ENCODE assay signal across 8 cellular contexts in the genomic region with DNA sequence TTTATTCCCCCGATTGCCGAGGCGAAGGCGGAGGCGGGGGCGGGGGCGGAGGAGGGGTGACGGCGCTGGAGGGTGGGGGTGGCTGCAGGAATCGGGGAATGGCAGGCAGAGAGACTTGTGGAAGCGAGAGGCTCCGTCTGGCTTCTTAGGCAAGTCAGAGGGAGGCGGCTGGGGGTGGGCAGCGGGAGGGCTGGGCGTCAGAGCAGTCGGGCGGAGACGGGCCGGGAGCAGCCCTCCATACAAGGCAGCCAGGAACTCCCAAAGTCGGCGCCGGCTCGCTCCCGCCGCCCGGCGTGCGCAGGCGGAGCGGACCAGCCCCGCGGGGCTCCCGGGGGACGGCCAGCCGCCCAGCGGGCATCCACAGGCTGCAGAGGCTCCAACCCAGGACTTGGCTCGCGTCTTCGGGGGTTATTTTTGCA. TPM values are rescaled to one million over a fixed set of nuclear protein-coding genes. Genes with fewer than 3 reads are reported as not detected.
DNase-seq lines count a peak whose midpoint lies in the region; ATAC-seq and TF ChIP-seq lines count a peak whose summit lies in the region.

No MANE protein-coding gene starts in this region.

- TF ChIP-seq CTCF in GM10266 (IDR thresholded peaks at IDR 0.05; ENCODE audit: control insufficient read depth, insufficient read depth, low read depth, missing control alignments) (no peak), NB4 (IDR thresholded peaks at IDR 0.05; ENCODE audit: low read depth, low read length) (no peak), mesothelial cell of epicardium (IDR thresholded peaks at IDR 0.05; ENCODE audit: unreplicated experiment) (no peak), thyroid gland (IDR thresholded peaks at IDR 0.05) (peak in 2 of 6 experiments; percentile 28 to 30)

- intact Hi-C loops in thyroid gland (cut with DNase I): no loop called here

- no peaks in the 10 kb centered on the region for H3K9me3 ChIP-seq in thyroid gland

- ATAC-seq in esophagus mucosa (peak; percentile 79), GM21515 (IDR thresholded peaks at IDR 0.05; ENCODE audit: unreplicated experiment) (no peak)

- H3K4me1 ChIP-seq in thyroid gland: peaks cover 4 to 7% of the 10 kb centered on the region in 2 donors

- peak overlapping the region; percentile 93 for H3K27ac Mint-ChIP-seq in mesothelial cell of epicardium

- WGBS in thyroid gland, 2 donors: 0 to 3% methylated on average over 11 to 26 of the region's 39 CpGs

- H3K4me1 Mint-ChIP-seq in mesothelial cell of epicardium: peaks cover 26% of the 10 kb centered on the region

- H3K36me3 Mint-ChIP-seq in mesothelial cell of epicardium: no peaks in the 10 kb centered on the region

- TF ChIP-seq POLR2A in NB4 (IDR thresholded peaks at IDR 0.05; ENCODE audit: extremely low read depth, insufficient read length) (no peak), thyroid gland (IDR thresholded peaks at IDR 0.05) (peak in 1 of 2 donors; percentile 42)

- DNase-seq in GM10266 (ENCODE audit: extremely low spot score) (peak; percentile 50), NB4 (ENCODE audit: low read depth) (peak; percentile 68), SW 1271 (lab: John Stamatoyannopoulos, UW) (peak; percentile 79 to 82), mesothelial cell of epicardium (ENCODE audit: low spot score in 2 of 2, unreplicated experiment in 2 of 2) (peak in 1 of 2 experiments; percentile 71), thyroid gland (peak; percentile 89 to 91)
- DNase-seq in stimulated activated naive CD4-positive, alpha-beta T cell treated with Interleukin-2 at 50 U/mL for 16 hours (lab: John Stamatoyannopoulos, UW): no peak

- H3K4me3 ChIP-seq in NB4 (ENCODE audit: low read depth, low read length) (peak overlapping the region; percentile 29), thyroid gland (replicated peaks in 1 of 3) (peak overlapping the region; percentile 77 to 91 (median 86))

- no peaks in the 10 kb centered on the region for H3K27me3 ChIP-seq in thyroid gland

- H3K27me3 Mint-ChIP-seq in mesothelial cell of epicardium (ENCODE audit: low read depth): peaks cover 23% of the 10 kb centered on the region

- H3K4me3 Mint-ChIP-seq in mesothelial cell of epicardium: peak overlapping the region; percentile 88

- peak overlapping the region; percentile 85 to 96 (median 93) for H3K27ac ChIP-seq in thyroid gland

- no peaks in the 10 kb centered on the region for H3K9me3 Mint-ChIP-seq in mesothelial cell of epicardium

- H3K36me3 ChIP-seq in thyroid gland: no peaks in the 10 kb centered on the region

RNA-seq across cellular contexts. Expression of a gene that starts 0.2 kb away (rescaled TPM):
- total RNA-seq in esophagus mucosa (2.2 TPM), mesothelial cell of epicardium (14.7 to 15.7 TPM (median 14.7 TPM) in 3 replicates), thyroid gland (100 to 1,000 TPM in 1 of 4 donors, 10 to 100 TPM in 3; 34.4 to 128 (median 67.9) TPM)
